13 cellular contexts compared by ENCODE assay signal in genomic region chr19:35330475-35330874, GRCh38. TPM values are rescaled to one million over a fixed set of nuclear protein-coding genes. Genes with fewer than 3 reads are reported as not detected.
A peak's percentile ranks its signal among the peaks of the same experiment; 100 is the strongest.
DNase-seq lines count a peak whose midpoint lies in the region; ATAC-seq, FAIRE-seq and TF ChIP-seq lines count a peak whose summit lies in the region.
"Had no signal": no experiment of that assay in that cellular context is flagged by ENCODE, and none has a peak within 500 bp of the region (broad histone marks: within the 10 kb centered on the region; RNA-seq: fewer than 3 reads in every experiment).

No MANE protein-coding gene starts in this region.

- DNase-seq in GM12892 (ENCODE audit: insufficient read length), result no peak
- no peak for DNase-seq in activated naive CD8-positive, alpha-beta T cell treated with anti-CD3 and anti-CD28 coated beads for 36 hours
- no peak for DNase-seq in NCI-H187 treated with DMSO at 0.1 percent for 48 hours (lab: John Stamatoyannopoulos, UW)
- no peak for DNase-seq in G401 (ENCODE audit: low spot score)
- no peak for DNase-seq in SK-N-DZ (ENCODE audit: low spot score)
- no peak for DNase-seq in NCI-H1930 (lab: John Stamatoyannopoulos, UW)
- DNase-seq: CD8-positive, alpha-beta memory T cell; H7; NCI-H1092 treated with DMSO at 0.1 percent for 48 hours had no signal

- H3K4me1 Mint-ChIP-seq in activated naive CD8-positive, alpha-beta T cell treated with anti-CD3 and anti-CD28 coated beads for 36 hours, result peaks cover 17% of the 10 kb centered on the region

- no peaks in the 10 kb centered on the region for H3K36me3 Mint-ChIP-seq in activated naive CD8-positive, alpha-beta T cell treated with anti-CD3 and anti-CD28 coated beads for 36 hours
- H3K36me3 Mint-ChIP-seq: CD8-positive, alpha-beta memory T cell had no signal

- peaks cover 9% of the 10 kb centered on the region for H3K27me3 Mint-ChIP-seq in activated naive CD8-positive, alpha-beta T cell treated with anti-CD3 and anti-CD28 coated beads for 36 hours

- ATAC-seq in GM19395 (IDR thresholded peaks at IDR 0.05; ENCODE audit: unreplicated experiment) (peak; percentile 57), HG03064 (IDR thresholded peaks at IDR 0.05; ENCODE audit: low read depth, unreplicated experiment) (peak; percentile 45)
- ATAC-seq: Panc1 had no signal

- no peaks in the 10 kb centered on the region for H3K9me3 Mint-ChIP-seq in activated naive CD8-positive, alpha-beta T cell treated with anti-CD3 and anti-CD28 coated beads for 36 hours
- H3K9me3 Mint-ChIP-seq: CD8-positive, alpha-beta memory T cell had no signal

- peak overlapping the region; percentile 18 for H3K4me3 Mint-ChIP-seq in activated naive CD8-positive, alpha-beta T cell treated with anti-CD3 and anti-CD28 coated beads for 36 hours

- peak; percentile 98 for FAIRE-seq in GM12892 (lab: Jason Lieb, UNC)

- TF ChIP-seq POLR2A in GM12892 (IDR thresholded peaks at IDR 0.05; ENCODE audit: low read depth, low read length), result peak; percentile 67

- peak overlapping the region; percentile 27 for H3K27ac Mint-ChIP-seq in activated naive CD8-positive, alpha-beta T cell treated with anti-CD3 and anti-CD28 coated beads for 36 hours
- H3K27ac Mint-ChIP-seq: progenitor cell of endocrine pancreas had no signal

- in situ Hi-C loops in G401 (cut with HindIII; ENCODE audit: low sequenced_read_pairs), result no loop called here

RNA-seq across cellular contexts. Expression of gene CD22, which starts 1.5 kb away (rescaled TPM):
- 225 TPM for polyA plus RNA-seq in GM12892 (2012; ENCODE audit: missing spikeins)
- 1 to 10 TPM; 3.0 to 3.2 TPM for total RNA-seq in activated naive CD8-positive, alpha-beta T cell treated with anti-CD3 and anti-CD28 coated beads for 36 hours
- not detected in 2 replicates for total RNA-seq in G401 (2014; rRNA removed; shearing (Covaris generic))
- not detected in 2 replicates for polyA plus RNA-seq in SK-N-DZ (2014; cell fraction: cytosol; rRNA removed)
- 0.15 TPM in 1 of 2 replicates, not detected in the other for polyA plus RNA-seq in SK-N-DZ (2014; cell fraction: nucleus; rRNA removed)
- total RNA-seq: H7 had no signal
- polyA plus RNA-seq: CD8-positive, alpha-beta memory T cell had no signal

RNA-seq across cellular contexts. Expression of gene FFAR1, which starts 17.2 kb away (rescaled TPM):
- polyA plus RNA-seq in GM12892 (2012; ENCODE audit: missing spikeins), result 1.3 TPM
- total RNA-seq in activated naive CD8-positive, alpha-beta T cell treated with anti-CD3 and anti-CD28 coated beads for 36 hours, result under 1 TPM in 1 of 2 experiments, not detected in 1; 0.08 TPM
- total RNA-seq in G401 (2014; rRNA removed; shearing (Covaris generic)), result not detected in 2 replicates
- polyA plus RNA-seq in SK-N-DZ (2014; cell fraction: cytosol; rRNA removed), result not detected in 2 replicates
- polyA plus RNA-seq in SK-N-DZ (2014; cell fraction: nucleus; rRNA removed), result not detected in 2 replicates
- total RNA-seq: CD8-positive, alpha-beta memory T cell; H7 had no signal
- polyA plus RNA-seq: CD8-positive, alpha-beta memory T cell had no signal

RNA-seq across cellular contexts. Expression of gene FFAR3, which starts 27.8 kb away (rescaled TPM):
- polyA plus RNA-seq in GM12892 (2012; ENCODE audit: missing spikeins), result not detected
- total RNA-seq in activated naive CD8-positive, alpha-beta T cell treated with anti-CD3 and anti-CD28 coated beads for 36 hours, result 1 to 10 TPM; 1.2 to 1.3 TPM
- total RNA-seq in G401 (2014; rRNA removed; shearing (Covaris generic)), result not detected in 2 replicates
- polyA plus RNA-seq in SK-N-DZ (2014; cell fraction: cytosol; rRNA removed), result not detected in 2 replicates
- not detected in 2 replicates for polyA plus RNA-seq in SK-N-DZ (2014; cell fraction: nucleus; rRNA removed)
- total RNA-seq: CD8-positive, alpha-beta memory T cell; H7; progenitor cell of endocrine pancreas had no signal
- polyA plus RNA-seq: CD8-positive, alpha-beta memory T cell had no signal

RNA-seq across cellular contexts. Expression of gene MAG, which starts 38.5 kb away (rescaled TPM):
- not detected for polyA plus RNA-seq in GM12892 (2012; ENCODE audit: missing spikeins)
- under 1 TPM; 0.20 to 0.29 TPM for total RNA-seq in activated naive CD8-positive, alpha-beta T cell treated with anti-CD3 and anti-CD28 coated beads for 36 hours
- total RNA-seq in G401 (2014; rRNA removed; shearing (Covaris generic)), result not detected in 2 replicates
- 2.2 TPM in 1 of 2 replicates, not detected in the other for polyA plus RNA-seq in SK-N-DZ (2014; cell fraction: cytosol; rRNA removed)
- polyA plus RNA-seq in SK-N-DZ (2014; cell fraction: nucleus; rRNA removed), result not detected in 2 replicates
- total RNA-seq: CD8-positive, alpha-beta memory T cell had no signal

RNA-seq across cellular contexts. Expression of gene GPR42, which starts 40.4 kb away (rescaled TPM):
- polyA plus RNA-seq in GM12892 (2012; ENCODE audit: missing spikeins), result not detected
- total RNA-seq in activated naive CD8-positive, alpha-beta T cell treated with anti-CD3 and anti-CD28 coated beads for 36 hours, result under 1 TPM in 1 of 2 experiments, not detected in 1; 0.16 TPM
- total RNA-seq in G401 (2014; rRNA removed; shearing (Covaris generic)), result not detected in 2 replicates
- not detected in 2 replicates for polyA plus RNA-seq in SK-N-DZ (2014; cell fraction: cytosol; rRNA removed)
- not detected in 2 replicates for polyA plus RNA-seq in SK-N-DZ (2014; cell fraction: nucleus; rRNA removed)
- total RNA-seq: CD8-positive, alpha-beta memory T cell; H7; progenitor cell of endocrine pancreas had no signal
- polyA plus RNA-seq: CD8-positive, alpha-beta memory T cell had no signal
